In the genomic region with DNA sequence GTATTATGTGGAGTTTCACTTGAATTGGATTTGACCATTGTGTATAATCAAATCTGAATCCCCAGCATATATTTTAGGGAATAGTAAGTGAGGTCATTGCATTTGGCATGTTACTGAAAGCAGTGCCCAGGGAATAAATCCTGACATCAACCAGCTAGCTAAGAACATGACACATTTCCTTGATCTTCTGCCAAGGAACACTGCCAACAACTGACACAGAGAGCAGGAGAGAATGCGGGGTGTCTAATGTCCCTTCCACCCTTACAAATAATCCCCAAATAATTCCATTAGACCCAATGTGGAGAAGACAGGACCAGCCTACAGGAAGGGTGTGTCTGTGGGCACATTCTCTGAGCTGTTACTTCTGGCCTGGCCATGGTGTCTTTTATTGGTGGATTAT, we compare ENCODE assay signal across 16 cellular contexts. TPM values are rescaled to one million over a fixed set of nuclear protein-coding genes. Genes with fewer than 3 reads are reported as not detected.
DNase-seq lines count a peak whose midpoint lies in the region; ATAC-seq and TF ChIP-seq lines count a peak whose summit lies in the region.
"Had no signal": no experiment of that assay in that cellular context is flagged by ENCODE, and none has a peak within 500 bp of the region (broad histone marks: within the 10 kb centered on the region; RNA-seq: fewer than 3 reads in every experiment).

No MANE protein-coding gene starts in this region.

- TF ChIP-seq CTCF in A673 (conservative IDR thresholded peaks at IDR 0.05; ENCODE audit: low read depth, low read length) (no peak), cardiac fibroblast (IDR thresholded peaks at IDR 0.05; ENCODE audit: low read depth, low read length) (no peak)

- POLR2A ChIA-PET in A673 (lab: Charles Lee; ENCODE audit: low non-redundant PET), result no interaction called here

- ATAC-seq in right cardiac atrium, result peak; percentile 49 to 75
- no peak for ATAC-seq in GM18505 (IDR thresholded peaks at IDR 0.05; ENCODE audit: unreplicated experiment)
- ATAC-seq: activated naive CD4-positive, alpha-beta T cell treated with anti-CD3 and anti-CD28 coated beads, Interleukin-2, amount 50 U/mL, for 72 hours; sciatic nerve had no signal

- CTCF ChIA-PET in A673 (lab: Charles Lee), result no interaction called here

- H3K36me3 ChIP-seq in A673 (ENCODE audit: insufficient read depth, low read length, poor library complexity, severe bottlenecking), result no peaks in the 10 kb centered on the region
- H3K36me3 ChIP-seq: transverse colon had no signal

- TF ChIP-seq POLR2A in GM18505 (IDR thresholded peaks at IDR 0.05; ENCODE audit: borderline replicate concordance, extremely low read depth, insufficient read depth, insufficient read length), result no peak

- H3K4me1 ChIP-seq in A673 (ENCODE audit: insufficient read depth, low read length, poor library complexity, severe bottlenecking), result no peaks in the 10 kb centered on the region
- H3K4me1 ChIP-seq in right cardiac atrium (ENCODE audit: control insufficient read depth, insufficient read depth, low read length), result peaks cover 3% of the 10 kb centered on the region
- H3K4me1 ChIP-seq: transverse colon had no signal

- peaks cover 26% of the 10 kb centered on the region for H3K9me3 ChIP-seq in A673 (ENCODE audit: low read depth, low read length, poor library complexity, severe bottlenecking)
- H3K9me3 ChIP-seq in right cardiac atrium (ENCODE audit: control insufficient read depth, low read length), result no peaks in the 10 kb centered on the region
- H3K9me3 ChIP-seq: transverse colon had no signal

- 15% methylated on average over 1 of the region's 1 CpG for WGBS in right cardiac atrium

- intact Hi-C loops in A673 (cut with micrococcal nuclease; ENCODE audit: unreplicated experiment), result no loop called here
- intact Hi-C loops in right cardiac atrium (cut with DNase I), result no loop called here

- no peaks in the 10 kb centered on the region for H3K27me3 ChIP-seq in A673 (replicated peaks; ENCODE audit: insufficient read depth, low read depth, low read length, poor library complexity)
- H3K27me3 ChIP-seq in right cardiac atrium (ENCODE audit: control insufficient read depth, insufficient read depth), result no peaks in the 10 kb centered on the region
- H3K27me3 ChIP-seq: transverse colon had no signal

- no TSS peak for BruUV-seq in A673 (replicated peaks; lab: Mats Ljungman, UMichigan)

- DNase-seq in A673 (ENCODE audit: low spot score), result peak; percentile 1
- peak; percentile 37 for DNase-seq in M059J (ENCODE audit: low read depth)
- peak; percentile 11 to 44 for DNase-seq in cardiac fibroblast (ENCODE audit: low read depth in 2 of 2)
- no peak for DNase-seq in right cardiac atrium
- no peak for DNase-seq in activated naive CD4-positive, alpha-beta T cell treated with Interleukin-2 at 50 U/mL for 16 hours
- DNase-seq in NCI-H2171 treated with DMSO at 0.1 percent for 48 hours (lab: John Stamatoyannopoulos, UW), result no peak
- no peak for DNase-seq in activated CD8-positive, alpha-beta memory T cell treated with anti-CD3 and anti-CD28 coated beads, Interleukin-2, amount 50 U/mL, for 48 hours
- DNase-seq: activated T-cell treated with anti-CD3 and anti-CD28 coated beads for 4 hours; CD4-positive, alpha-beta memory T cell; H7; MV-4-11; stimulated activated CD4-positive, alpha-beta T cell treated with anti-CD3 and anti-CD28 coated beads, Interleukin-4, amount 100 ng/mL, for 4 hours; transverse colon had no signal

- H3K27ac ChIP-seq in A673 (ENCODE audit: low read depth, low read length, poor library complexity, severe bottlenecking), result no peak overlapping the region
- H3K27ac ChIP-seq in right cardiac atrium (ENCODE audit: low read length), result no peak overlapping the region
- H3K27ac ChIP-seq: transverse colon had no signal

- H3K4me3 ChIP-seq in A673 (ENCODE audit: low read depth, low read length, poor library complexity, severe bottlenecking) (no peak overlapping the region), cardiac fibroblast (replicated peaks in 1 of 2; ENCODE audit: low read depth in 2 of 2, low read length in 2 of 2) (no peak overlapping the region), right cardiac atrium (ENCODE audit: low read length) (no peak overlapping the region)
- H3K4me3 ChIP-seq: transverse colon had no signal

RNA-seq across cellular contexts. Expression of a gene that starts 30.6 kb away (rescaled TPM):
- 101 and 104 TPM in 2 replicates for total RNA-seq in A673 (2021)
- total RNA-seq in M059J (2014; rRNA removed; shearing (Covaris generic)), result 28.5 and 43.6 TPM in 2 replicates
- total RNA-seq in right cardiac atrium, result 100 to 1,000 TPM; 100 to 119 (median 107) TPM
- 30.7 TPM for polyA plus RNA-seq in right cardiac atrium

Comparison
In these comparisons a context has a peak if more than half of its experiments do, and no peak if none do; other contexts are left out.
1. DNase-seq: peak in A673 (single experiment), M059J (single experiment) and cardiac fibroblast (2 of 2); none in right cardiac atrium (0 of 3), activated naive CD4-positive, alpha-beta T cell treated with Interleukin-2 at 50 U/mL for 16 hours (single experiment), NCI-H2171 treated with DMSO at 0.1 percent for 48 hours (single experiment) and activated CD8-positive, alpha-beta memory T cell treated with anti-CD3 and anti-CD28 coated beads, Interleukin-2, amount 50 U/mL, for 48 hours (single experiment).